25 cellular contexts compared by ENCODE assay signal in genomic region chr2:233032551-233033320, GRCh38. TPM values are rescaled to one million over a fixed set of nuclear protein-coding genes. Genes with fewer than 3 reads are reported as not detected.
DNase-seq lines count a peak whose midpoint lies in the region; ATAC-seq and TF ChIP-seq lines count a peak whose summit lies in the region.
"Had no signal": no experiment of that assay in that cellular context is flagged by ENCODE, and none has a peak within 500 bp of the region (broad histone marks: within the 10 kb centered on the region; RNA-seq: fewer than 3 reads in every experiment).

Gene NEU2, plus strand, starts transcription at chr2:233032672. Its CDS starts 0 bp downstream, at chr2:233032672.

- H3K36me3 ChIP-seq in PC-3 (ENCODE audit: low read depth, low read length) = no peaks in the 10 kb centered on the region
- H3K36me3 ChIP-seq: cardiac muscle cell, heart right ventricle, tibial nerve had no signal

- H3K4me1 ChIP-seq in PC-3 (ENCODE audit: insufficient read depth, low read length) = peaks cover 80% of the 10 kb centered on the region
- H3K4me1 ChIP-seq: heart right ventricle, parathyroid adenoma had no signal

- DNase-seq in EL (peak; percentile 21), PC-3 (no peak), fibroblast of mammary gland (ENCODE audit: low read depth) (peak; percentile 76), neural crest cell (ENCODE audit: low read depth, low spot score) (no peak), NAMALWA (ENCODE audit: low spot score) (no peak), Ammon's horn (ENCODE audit: low spot score) (no peak)
- DNase-seq: activated CD4-positive, alpha-beta T cell treated with anti-CD3 and anti-CD28 coated beads, Interleukin-2, amount 10 ng/mL, durations not matched to agents 7 days and 5 days; activated naive CD4-positive, alpha-beta T cell treated with anti-CD3 and anti-CD28 coated beads, Interleukin-2, amount 10 ng/mL, durations not matched to agents 7 days and 5 days; amniotic stem cell; GOT3; heart right ventricle; left colon; naive B cell; right cardiac atrium; SK-N-SH had no signal

- TF ChIP-seq CTCF in PC-3 (conservative IDR thresholded peaks at IDR 0.05; ENCODE audit: low read depth, low read length) = no peak
- TF ChIP-seq CTCF in fibroblast of mammary gland (conservative IDR thresholded peaks at IDR 0.05; ENCODE audit: control insufficient read depth, insufficient read depth, low read depth, low read length) = no peak
- no peak for TF ChIP-seq CTCF in neural crest cell (conservative IDR thresholded peaks at IDR 0.05)

- CTCF ChIA-PET in PC-3 (lab: Charles Lee) = interaction anchor here (0.6 to 1.5 kb wide), 3 partner anchors 19 to 219 kb away, joined by 3 to 4 read pairs (median 3); partner anchors contain the start of gene ATG16L1

- no peaks in the 10 kb centered on the region for H3K36me3 Mint-ChIP-seq in neural crest cell (ENCODE audit: low read depth)
- H3K36me3 Mint-ChIP-seq: activated naive CD4-positive, alpha-beta T cell treated with anti-CD3 and anti-CD28 coated beads, Interleukin-2, amount 10 ng/mL, durations not matched to agents 7 days and 5 days; CD14-positive monocyte; naive B cell had no signal

- no TSS peak for BruUV-seq in PC-3 (replicated peaks; lab: Mats Ljungman, UMichigan)

- no peaks in the 10 kb centered on the region for H3K9me3 ChIP-seq in PC-3 (ENCODE audit: low read length)
- H3K9me3 ChIP-seq: heart right ventricle, SK-N-SH, tibial nerve had no signal

- no peaks in the 10 kb centered on the region for H3K27me3 Mint-ChIP-seq in neural crest cell (ENCODE audit: low read depth)
- H3K27me3 Mint-ChIP-seq: activated CD4-positive, alpha-beta T cell treated with anti-CD3 and anti-CD28 coated beads, Interleukin-2, amount 10 ng/mL, durations not matched to agents 7 days and 5 days; naive B cell had no signal

- peaks cover 17% of the 10 kb centered on the region for H3K4me1 Mint-ChIP-seq in neural crest cell
- H3K4me1 Mint-ChIP-seq: activated CD4-positive, alpha-beta T cell treated with anti-CD3 and anti-CD28 coated beads, Interleukin-2, amount 10 ng/mL, durations not matched to agents 7 days and 5 days; activated naive CD4-positive, alpha-beta T cell treated with anti-CD3 and anti-CD28 coated beads, Interleukin-2, amount 10 ng/mL, durations not matched to agents 7 days and 5 days; CD14-positive monocyte had no signal

- H3K4me3 ChIP-seq in PC-3 (ENCODE audit: low read length) (no peak within 1 kb of the TSS), fibroblast of mammary gland (ENCODE audit: control insufficient read depth, low read depth, low read length) (no peak within 1 kb of the TSS)
- H3K4me3 ChIP-seq: cardiac muscle cell, heart right ventricle, tibial nerve had no signal

- peak within 1 kb of the TSS; percentile 19 for H3K27ac Mint-ChIP-seq in neural crest cell (ENCODE audit: unreplicated experiment)
- H3K27ac Mint-ChIP-seq: activated CD4-positive, alpha-beta T cell treated with anti-CD3 and anti-CD28 coated beads, Interleukin-2, amount 10 ng/mL, durations not matched to agents 7 days and 5 days; activated naive CD4-positive, alpha-beta T cell treated with anti-CD3 and anti-CD28 coated beads, Interleukin-2, amount 10 ng/mL, durations not matched to agents 7 days and 5 days; activated T-helper 1 cell treated with anti-CD3 and anti-CD28 coated beads, Interleukin-12 subunit alpha, Interleukin-12 subunit beta, Interleukin-2, Interleukin-4 antibody, amounts not matched to agents 30 ng/mL and 10 ng/mL and 1 ng/mL, durations not matched to agents 14 hours and 24 hours and 36 hours; naive B cell had no signal

- POLR2A ChIA-PET in PC-3 (lab: Charles Lee; ENCODE audit: unreplicated experiment) = interaction anchor here (0.5 to 1.4 kb wide), 2 partner anchors 53 to 220 kb away, joined by 3 to 4 read pairs; no protein-coding TSS in a partner anchor

- H3K9me3 Mint-ChIP-seq in neural crest cell = no peaks in the 10 kb centered on the region
- H3K9me3 Mint-ChIP-seq: activated CD4-positive, alpha-beta T cell treated with anti-CD3 and anti-CD28 coated beads, Interleukin-2, amount 10 ng/mL, durations not matched to agents 7 days and 5 days; activated naive CD4-positive, alpha-beta T cell treated with anti-CD3 and anti-CD28 coated beads, Interleukin-2, amount 10 ng/mL, durations not matched to agents 7 days and 5 days; activated T-helper 1 cell treated with anti-CD3 and anti-CD28 coated beads, Interleukin-12 subunit alpha, Interleukin-12 subunit beta, Interleukin-2, Interleukin-4 antibody, amounts not matched to agents 30 ng/mL and 10 ng/mL and 1 ng/mL, durations not matched to agents 14 hours and 24 hours and 36 hours; naive B cell had no signal

- peaks cover 12% of the 10 kb centered on the region for H3F3A ChIP-seq in PC-3 (ENCODE audit: low read length, unreplicated experiment)

- H2AFZ ChIP-seq in PC-3 (ENCODE audit: low read length) = no peak within 1 kb of the TSS
- H2AFZ ChIP-seq: parathyroid adenoma had no signal

- H3K9me2 ChIP-seq in PC-3 (replicated peaks; ENCODE audit: low read length) = no peaks in the 10 kb centered on the region
- H3K9me2 ChIP-seq: SK-N-SH had no signal

- no peaks in the 10 kb centered on the region for H4K20me1 ChIP-seq in PC-3 (ENCODE audit: low read length)

- peak within 1 kb of the TSS; percentile 98 for H3K27ac ChIP-seq in PC-3 (ENCODE audit: low read length)
- H3K27ac ChIP-seq: cardiac muscle cell, heart right ventricle, parathyroid adenoma, RWPE1, tibial nerve, VCaP had no signal

- no peak within 1 kb of the TSS for H3K4me3 Mint-ChIP-seq in neural crest cell
- H3K4me3 Mint-ChIP-seq: activated CD4-positive, alpha-beta T cell treated with anti-CD3 and anti-CD28 coated beads, Interleukin-2, amount 10 ng/mL, durations not matched to agents 7 days and 5 days; activated naive CD4-positive, alpha-beta T cell treated with anti-CD3 and anti-CD28 coated beads, Interleukin-2, amount 10 ng/mL, durations not matched to agents 7 days and 5 days; activated T-helper 1 cell treated with anti-CD3 and anti-CD28 coated beads, Interleukin-12 subunit alpha, Interleukin-12 subunit beta, Interleukin-2, Interleukin-4 antibody, amounts not matched to agents 30 ng/mL and 10 ng/mL and 1 ng/mL, durations not matched to agents 14 hours and 24 hours and 36 hours; CD14-positive monocyte; naive B cell had no signal

- intact Hi-C loops in PC-3 (cut with micrococcal nuclease) = loop anchor here (1.0 kb wide), 1 partner anchor 17 kb away; no protein-coding TSS in a partner anchor

- no peak for ATAC-seq in PC-3
- no peak for ATAC-seq in HG03521 (IDR thresholded peaks at IDR 0.05; ENCODE audit: unreplicated experiment)
- no peak for ATAC-seq in GM19395 (IDR thresholded peaks at IDR 0.05; ENCODE audit: unreplicated experiment)
- ATAC-seq: heart right ventricle, left colon, right cardiac atrium had no signal

- peak within 1 kb of the TSS; percentile 63 for H3K9ac ChIP-seq in PC-3 (ENCODE audit: low read length)
- H3K9ac ChIP-seq: parathyroid adenoma, SK-N-SH had no signal

- no peaks in the 10 kb centered on the region for H3K27me3 ChIP-seq in PC-3 (ENCODE audit: low read length)
- H3K27me3 ChIP-seq: cardiac muscle cell, heart right ventricle, tibial nerve had no signal

- peaks cover 26% of the 10 kb centered on the region for H3K79me2 ChIP-seq in PC-3 (ENCODE audit: low read length)
- H3K79me2 ChIP-seq: parathyroid adenoma had no signal

- H3K4me2 ChIP-seq in PC-3 (ENCODE audit: low read length) = peak within 1 kb of the TSS; percentile 40
- H3K4me2 ChIP-seq: SK-N-SH had no signal

RNA-seq across cellular contexts. Expression of gene NEU2, which starts in this region (rescaled TPM):
- 4.0 and 4.5 TPM in 2 replicates for total RNA-seq in PC-3 (2014; rRNA removed)
- total RNA-seq in neural crest cell = not detected in 2 replicates
- total RNA-seq: activated CD4-positive, alpha-beta T cell treated with anti-CD3 and anti-CD28 coated beads, Interleukin-2, amount 10 ng/mL, durations not matched to agents 7 days and 5 days; activated T-helper 1 cell treated with anti-CD3 and anti-CD28 coated beads, Interleukin-12 subunit alpha, Interleukin-12 subunit beta, Interleukin-2, Interleukin-4 antibody, amounts not matched to agents 30 ng/mL and 10 ng/mL and 1 ng/mL, durations not matched to agents 14 hours and 24 hours and 36 hours; cardiac muscle cell; heart right ventricle; left colon; NCI-H460; right cardiac atrium; tibial nerve had no signal

Comparison
In these comparisons a context has a peak if more than half of its experiments do, and no peak if none do; other contexts are left out.
1. DNase-seq: peak in EL (single experiment) and fibroblast of mammary gland (single experiment); none in PC-3 (single experiment), neural crest cell (single experiment), NAMALWA (single experiment) and Ammon's horn (single experiment).